ENCODE assay signal across 35 cellular contexts in genomic region chr17:81258292-81258691, GRCh38. TPM values are rescaled to one million over a fixed set of nuclear protein-coding genes. Genes with fewer than 3 reads are reported as not detected.
DNase-seq lines count a peak whose midpoint lies in the region; ATAC-seq and TF ChIP-seq lines count a peak whose summit lies in the region.
"Had no signal": no experiment of that assay in that cellular context is flagged by ENCODE, and none has a peak within 500 bp of the region (broad histone marks: within the 10 kb centered on the region; RNA-seq: fewer than 3 reads in every experiment).

No MANE protein-coding gene starts in this region.

- peaks cover 8% of the 10 kb centered on the region for H3K27me3 Mint-ChIP-seq in glutamatergic neuron (ENCODE audit: unreplicated experiment)
- H3K27me3 Mint-ChIP-seq in progenitor cell of endocrine pancreas, result no peaks in the 10 kb centered on the region
- H3K27me3 Mint-ChIP-seq in stimulated activated naive B cell treated with anti-CD40 and anti-IgM and Interleukin-4, amounts not matched to agents 10 μg/mL and 1 μg/mL and 100 μg/mL, for 72 hours, result no peaks in the 10 kb centered on the region
- H3K27me3 Mint-ChIP-seq: activated naive CD8-positive, alpha-beta T cell; IgD-negative memory B cell; stimulated activated naive CD8-positive, alpha-beta T cell treated with anti-CD3 and anti-CD28 coated beads, Interleukin-15, amount 100 ng/mL, for 72 hours had no signal

- H3K4me3 Mint-ChIP-seq in glutamatergic neuron (ENCODE audit: unreplicated experiment) (no peak overlapping the region), progenitor cell of endocrine pancreas (ENCODE audit: low read depth) (no peak overlapping the region)
- H3K4me3 Mint-ChIP-seq in stimulated activated naive B cell treated with anti-CD40 and anti-IgM and Interleukin-4, amounts not matched to agents 10 μg/mL and 1 μg/mL and 100 μg/mL, for 72 hours, result no peak overlapping the region
- H3K4me3 Mint-ChIP-seq: activated naive CD8-positive, alpha-beta T cell; IgD-negative memory B cell; stimulated activated naive CD8-positive, alpha-beta T cell treated with anti-CD3 and anti-CD28 coated beads, Interleukin-15, amount 100 ng/mL, for 72 hours had no signal

- POLR2A ChIA-PET in SK-N-SH (lab: Yijun Ruan, JAX), result interaction anchor here (0.7 to 1.2 kb wide), 4 partner anchors 64 to 227 kb away, joined by 3 to 4 read pairs (median 3); no protein-coding TSS in a partner anchor

- no peak overlapping the region for H2AFZ ChIP-seq in SK-N-SH (ENCODE audit: low read depth)

- H3K27ac Mint-ChIP-seq in glutamatergic neuron (ENCODE audit: unreplicated experiment) (no peak overlapping the region), progenitor cell of endocrine pancreas (no peak overlapping the region)
- H3K27ac Mint-ChIP-seq in stimulated activated naive B cell treated with anti-CD40 and anti-IgM and Interleukin-4, amounts not matched to agents 10 μg/mL and 1 μg/mL and 100 μg/mL, for 72 hours, result no peak overlapping the region
- H3K27ac Mint-ChIP-seq: activated naive CD8-positive, alpha-beta T cell; stimulated activated naive CD8-positive, alpha-beta T cell treated with anti-CD3 and anti-CD28 coated beads, Interleukin-15, amount 100 ng/mL, for 72 hours had no signal

- no peak overlapping the region for H3K27ac ChIP-seq in BLaER1 treated with 17β-estradiol and CSF1 and Interleukin-3, amounts not matched to agents 10 nM and 100 nM
- peak overlapping the region in 1 of 2 experiments; percentile 41; a peak in 2 of 4 replicates for H3K27ac ChIP-seq in SK-N-SH (ENCODE audit: low read depth in 2 of 2, low read length in 1 of 2)
- H3K27ac ChIP-seq in left lung, result no peak overlapping the region
- H3K27ac ChIP-seq: cardiac muscle cell, coronary artery, pancreas, Peyer's patch, spleen, VCaP had no signal

- peaks cover 33 to 89% (median 79%) of the 10 kb centered on the region in 10 experiments for H3K4me1 ChIP-seq in BLaER1 treated with 17β-estradiol and CSF1 and Interleukin-3, amounts not matched to agents 10 nM and 100 nM
- peaks cover 0 to 15% of the 10 kb centered on the region in 2 experiments; a peak in 1 of 4 replicates for H3K4me1 ChIP-seq in SK-N-SH (ENCODE audit: control insufficient read depth in 1 of 2, insufficient read depth in 2 of 2, low read depth in 1 of 2, low read length in 1 of 2)
- peaks cover 12 to 19% of the 10 kb centered on the region in 2 donors for H3K4me1 ChIP-seq in left lung
- H3K4me1 ChIP-seq: pancreas had no signal

- H3K36me3 Mint-ChIP-seq in glutamatergic neuron (ENCODE audit: unreplicated experiment) (no peaks in the 10 kb centered on the region), progenitor cell of endocrine pancreas (ENCODE audit: insufficient read depth) (peaks cover 3% of the 10 kb centered on the region)
- H3K36me3 Mint-ChIP-seq in stimulated activated naive B cell treated with anti-CD40 and anti-IgM and Interleukin-4, amounts not matched to agents 10 μg/mL and 1 μg/mL and 100 μg/mL, for 72 hours, result peaks cover 26 to 29% of the 10 kb centered on the region in 2 donors

- H3K36me3 ChIP-seq in BLaER1 treated with 17β-estradiol and CSF1 and Interleukin-3, amounts not matched to agents 10 nM and 100 nM, result peaks cover 19 to 67% (median 56%) of the 10 kb centered on the region in 11 experiments
- H3K36me3 ChIP-seq in SK-N-SH (replicated peaks in 1 of 2; ENCODE audit: control insufficient read depth in 1 of 2, insufficient read depth in 2 of 2, low read length in 1 of 2), result peaks cover 27 to 58% of the 10 kb centered on the region in 2 experiments
- peaks cover 0 to 74% of the 10 kb centered on the region in 2 donors for H3K36me3 ChIP-seq in left lung
- H3K36me3 ChIP-seq: cardiac muscle cell had no signal

- CTCF ChIA-PET in SK-N-SH (lab: Yijun Ruan, JAX), result interaction anchor here (0.5 to 11.3 kb wide), 47 partner anchors 10 to 303 kb away, joined by 3 to 140 read pairs (median 5); partner anchors contain the start of genes BAHCC1, NDUFAF8, SLC38A10 and TEPSIN

- H3F3A ChIP-seq in SK-N-SH (replicated peaks; ENCODE audit: insufficient read depth), result no peaks in the 10 kb centered on the region

- no peaks in the 10 kb centered on the region for H3K9me2 ChIP-seq in SK-N-SH

- H3K27me3 ChIP-seq in BLaER1 treated with 17β-estradiol and CSF1 and Interleukin-3, amounts not matched to agents 10 nM and 100 nM, result peaks cover 0 to 8% (median 0%) of the 10 kb centered on the region in 11 experiments; a peak in 1 of 22 replicates
- H3K27me3 ChIP-seq in SK-N-SH (ENCODE audit: insufficient read depth), result no peaks in the 10 kb centered on the region
- H3K27me3 ChIP-seq in left lung, result no peaks in the 10 kb centered on the region
- H3K27me3 ChIP-seq: cardiac muscle cell, pancreas, Peyer's patch, spleen had no signal

- peak in 1 of 2 experiments; percentile 29; a peak in 1 of 4 replicates for TF ChIP-seq EP300 in SK-N-SH (IDR thresholded peaks at IDR 0.05; ENCODE audit: borderline replicate concordance in 1 of 2, low read depth in 1 of 2, low read length in 1 of 2)

- TF ChIP-seq RAD21 in SK-N-SH (IDR thresholded peaks at IDR 0.05; ENCODE audit: low read length), result peak; percentile 58

- H3K79me2 ChIP-seq in SK-N-SH (ENCODE audit: insufficient read depth), result peaks cover 8% of the 10 kb centered on the region; the same call in 1 of the 2 replicates

- 73% methylated on average over 10 of the region's 20 CpGs for WGBS in SK-N-SH (ENCODE audit: low lambda C conversion rate)

- DNase-seq in SK-N-SH, result peak; percentile 95
- no peak for DNase-seq in glutamatergic neuron
- DNase-seq in progenitor cell of endocrine pancreas (ENCODE audit: low spot score, unreplicated experiment), result no peak
- no peak for DNase-seq in left lung
- no peak for DNase-seq in stimulated activated naive B cell treated with anti-CD40 and anti-IgM and Interleukin-4, amounts not matched to agents 10 μg/mL and 1 μg/mL and 100 μg/mL, for 72 hours
- no peak for DNase-seq in NCI-H128 (lab: John Stamatoyannopoulos, UW; ENCODE audit: unreplicated experiment)
- DNase-seq: ACHN; activated CD4-positive, alpha-beta T cell treated with anti-CD3 and anti-CD28 coated beads for 48 hours; activated CD8-positive, alpha-beta memory T cell treated with anti-CD3 and anti-CD28 coated beads for 24 hours; activated effector memory CD4-positive, alpha-beta T cell treated with anti-CD3 and anti-CD28 coated beads, Interleukin-2, amount 50 U/mL, for 16 hours; activated T-cell treated with anti-CD3 and anti-CD28 coated beads, Interleukin-2, amount 50 U/mL, for 1 hour; aorta; C1 segment of cervical spinal cord; effector memory CD4-positive, alpha-beta T cell; head of caudate nucleus; kidney glomerular epithelial cell; mucosa of descending colon; NCI-H1092; NCI-H1694 treated with DMSO at 0.1 percent for 48 hours; NCI-H446; NCI-H774; Peyer's patch; retina; SHP77 treated with DMSO at 0.1 percent for 48 hours; spleen; stimulated activated CD4-positive, alpha-beta T cell treated with anti-CD3 and anti-CD28 coated beads, Interleukin-2, amount 100 ng/mL, for 24 hours; stimulated activated naive CD8-positive, alpha-beta T cell treated with anti-CD3 and anti-CD28 coated beads, Interleukin-15, amount 100 ng/mL, for 72 hours; T-helper 9 cell had no signal

- H3K4me1 Mint-ChIP-seq in glutamatergic neuron (ENCODE audit: low read depth, unreplicated experiment), result peaks cover 21% of the 10 kb centered on the region
- H3K4me1 Mint-ChIP-seq in progenitor cell of endocrine pancreas (ENCODE audit: low read depth), result peaks cover 5% of the 10 kb centered on the region
- H3K4me1 Mint-ChIP-seq in stimulated activated naive B cell treated with anti-CD40 and anti-IgM and Interleukin-4, amounts not matched to agents 10 μg/mL and 1 μg/mL and 100 μg/mL, for 72 hours, result peaks cover 9% of the 10 kb centered on the region in 2 donors

- peak; percentile 20 for TF ChIP-seq CTCF in SK-N-SH (IDR thresholded peaks at IDR 0.05)
- TF ChIP-seq CTCF in glutamatergic neuron (IDR thresholded peaks at IDR 0.05; ENCODE audit: partially characterized antibody, unreplicated experiment), result peak; percentile 4
- peak; percentile 28 for TF ChIP-seq CTCF in progenitor cell of endocrine pancreas (IDR thresholded peaks at IDR 0.05; ENCODE audit: unreplicated experiment)
- TF ChIP-seq CTCF in left lung (IDR thresholded peaks at IDR 0.05), result no peak

- H3K9ac ChIP-seq in BLaER1 treated with 17β-estradiol and CSF1 and Interleukin-3, amounts not matched to agents 10 nM and 100 nM, result peak overlapping the region in 1 of 11 experiments; percentile 9; a peak in 1 of 22 replicates
- H3K9ac ChIP-seq in SK-N-SH, result no peak overlapping the region

- H3K9me3 ChIP-seq in BLaER1 treated with 17β-estradiol and CSF1 and Interleukin-3, amounts not matched to agents 10 nM and 100 nM (replicated peaks in 1 of 11), result no peaks in the 10 kb centered on the region
- H3K9me3 ChIP-seq in SK-N-SH, result no peaks in the 10 kb centered on the region
- no peaks in the 10 kb centered on the region for H3K9me3 ChIP-seq in left lung
- H3K9me3 ChIP-seq: mucosa of descending colon, pancreas, Peyer's patch, spleen had no signal

- H3K9me3 Mint-ChIP-seq in glutamatergic neuron (ENCODE audit: unreplicated experiment) (peaks cover 15% of the 10 kb centered on the region), progenitor cell of endocrine pancreas (ENCODE audit: low read depth) (no peaks in the 10 kb centered on the region)
- no peaks in the 10 kb centered on the region for H3K9me3 Mint-ChIP-seq in stimulated activated naive B cell treated with anti-CD40 and anti-IgM and Interleukin-4, amounts not matched to agents 10 μg/mL and 1 μg/mL and 100 μg/mL, for 72 hours
- H3K9me3 Mint-ChIP-seq: IgD-negative memory B cell; stimulated activated naive CD8-positive, alpha-beta T cell treated with anti-CD3 and anti-CD28 coated beads, Interleukin-15, amount 100 ng/mL, for 72 hours had no signal

- intact Hi-C loops in left lung (cut with DNase I), result loop anchor here in 1 of 2 donors (10.0 kb wide), 1 partner anchor 347 kb away; no protein-coding TSS in a partner anchor

- H3K4me2 ChIP-seq in BLaER1 treated with 17β-estradiol and CSF1 and Interleukin-3, amounts not matched to agents 10 nM and 100 nM, result peak overlapping the region in 9 of 11 experiments; percentile 58 to 93 (median 88); a peak in 16 of 22 replicates
- H3K4me2 ChIP-seq in SK-N-SH, result no peak overlapping the region

- no peak overlapping the region for H3K4me3 ChIP-seq in BLaER1 treated with 17β-estradiol and CSF1 and Interleukin-3, amounts not matched to agents 10 nM and 100 nM
- H3K4me3 ChIP-seq in SK-N-SH (ENCODE audit: low read depth in 2 of 2, low read length in 1 of 2) (no peak overlapping the region), left lung (no peak overlapping the region)
- H3K4me3 ChIP-seq: cardiac muscle cell, coronary artery, mucosa of descending colon, pancreas, Peyer's patch, spleen had no signal

- ATAC-seq in left lung, result no peak
- no peak for ATAC-seq in stimulated activated naive B cell treated with anti-CD40 and anti-IgM and Interleukin-4, amounts not matched to agents 10 μg/mL and 1 μg/mL and 100 μg/mL, for 72 hours (replicated peaks)
- ATAC-seq: mucosa of descending colon; pancreas; stimulated activated naive CD8-positive, alpha-beta T cell treated with anti-CD3 and anti-CD28 coated beads, Interleukin-15, amount 100 ng/mL, for 72 hours had no signal

- peaks cover 81 to 100% (median 94%) of the 10 kb centered on the region in 11 experiments for H4K20me1 ChIP-seq in BLaER1 treated with 17β-estradiol and CSF1 and Interleukin-3, amounts not matched to agents 10 nM and 100 nM
- H4K20me1 ChIP-seq in SK-N-SH (ENCODE audit: insufficient read depth), result peaks cover 10% of the 10 kb centered on the region; the same call in 1 of the 2 replicates

RNA-seq across cellular contexts. Expression of gene NDUFAF8, which starts 19.2 kb away (rescaled TPM):
- polyA plus RNA-seq in SK-N-SH (2012; rRNA removed), result 194 and 229 TPM in 2 replicates
- 230 and 349 TPM in 2 replicates for polyA plus RNA-seq in SK-N-SH (2012; cell fraction: cytosol; rRNA removed)
- polyA plus RNA-seq in SK-N-SH (2012; cell fraction: nucleus; rRNA removed), result 139 and 227 TPM in 2 replicates
- total RNA-seq in glutamatergic neuron (ENCODE audit: unreplicated experiment) (31.5 TPM), progenitor cell of endocrine pancreas (39.7 and 43.6 TPM in 2 replicates), left lung (10 to 100 TPM; 38.3 to 42.2 TPM)

RNA-seq across cellular contexts. Expression of gene TEPSIN, which starts 19.4 kb away (rescaled TPM):
- 35.3 and 36.1 TPM in 2 replicates for polyA plus RNA-seq in SK-N-SH (2012; rRNA removed)
- 4.6 and 9.6 TPM in 2 replicates for polyA plus RNA-seq in SK-N-SH (2012; cell fraction: cytosol; rRNA removed)
- polyA plus RNA-seq in SK-N-SH (2012; cell fraction: nucleus; rRNA removed), result 379 and 617 TPM in 2 replicates
- total RNA-seq in glutamatergic neuron (ENCODE audit: unreplicated experiment) (85.7 TPM), progenitor cell of endocrine pancreas (57.4 and 63.2 TPM in 2 replicates), left lung (10 to 100 TPM; 32.3 to 41.2 TPM)

RNA-seq across cellular contexts. Expression of gene CEP131, which starts 35.5 kb away (rescaled TPM):
- polyA plus RNA-seq in SK-N-SH (2012; rRNA removed), result 26.5 and 34.8 TPM in 2 replicates
- polyA plus RNA-seq in SK-N-SH (2012; cell fraction: cytosol; rRNA removed), result 12.9 and 16.3 TPM in 2 replicates
- 196 and 378 TPM in 2 replicates for polyA plus RNA-seq in SK-N-SH (2012; cell fraction: nucleus; rRNA removed)
- total RNA-seq in glutamatergic neuron (ENCODE audit: unreplicated experiment), result 35.1 TPM
- 33.2 and 35.0 TPM in 2 replicates for total RNA-seq in progenitor cell of endocrine pancreas
- total RNA-seq in left lung, result 1 to 10 TPM; 7.7 to 9.0 TPM

RNA-seq across cellular contexts. Expression of gene SLC38A10, which starts 36.8 kb away (rescaled TPM):
- polyA plus RNA-seq in SK-N-SH (2012; rRNA removed), result 64.3 and 82.2 TPM in 2 replicates
- 29.3 and 49.2 TPM in 2 replicates for polyA plus RNA-seq in SK-N-SH (2012; cell fraction: cytosol; rRNA removed)
- polyA plus RNA-seq in SK-N-SH (2012; cell fraction: nucleus; rRNA removed), result 190 and 211 TPM in 2 replicates
- total RNA-seq in glutamatergic neuron (ENCODE audit: unreplicated experiment) (92.4 TPM), progenitor cell of endocrine pancreas (128 and 130 TPM in 2 replicates), left lung (100 to 1,000 TPM in 1 of 2 donors, 10 to 100 TPM in 1; 79.9 to 109 TPM)

Comparison
In these comparisons a context has a peak if more than half of its experiments do, and no peak if none do; other contexts are left out.
1. CTCF ChIP-seq: peak in SK-N-SH (single experiment), glutamatergic neuron (single experiment) and progenitor cell of endocrine pancreas (single experiment); none in left lung (0 of 2).